ENCODE assay signal across 21 cellular contexts in the genomic region with DNA sequence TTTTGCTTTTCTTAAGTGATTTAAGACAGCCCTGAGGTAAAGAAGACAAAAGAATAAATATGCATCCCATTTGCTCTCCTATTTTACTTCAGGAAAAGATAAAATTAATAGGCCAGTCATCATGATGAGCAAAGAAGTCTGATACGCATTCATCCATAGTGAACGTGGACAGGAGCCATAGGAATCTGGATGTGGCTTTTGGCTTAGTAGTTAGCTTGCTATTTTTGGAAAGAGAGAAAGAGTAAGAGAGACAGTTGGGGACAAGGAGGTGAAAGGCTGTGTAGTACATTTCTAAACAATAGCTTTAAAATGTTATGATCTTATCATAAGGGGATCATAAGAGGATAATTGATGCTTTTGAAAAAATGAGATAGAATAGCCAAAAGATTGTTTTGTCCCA.
"Had no signal": no experiment of that assay in that cellular context is flagged by ENCODE, and none has a peak within 500 bp of the region (broad histone marks: within the 10 kb centered on the region; RNA-seq: fewer than 3 reads in every experiment).

No MANE protein-coding gene starts in this region.

- ATAC-seq: activated CD8-positive, alpha-beta memory T cell treated with anti-CD3 and anti-CD28 coated beads, Interleukin-2, amount 10 ng/mL, durations not matched to agents 7 days and 5 days; body of pancreas; esophagus mucosa; left colon; WTC11 had no signal

- H3K4me1 ChIP-seq: body of pancreas, thyroid gland had no signal

- DNase-seq: activated CD4-positive, alpha-beta memory T cell treated with anti-CD3 and anti-CD28 coated beads, Interleukin-2, amount 10 ng/mL, durations not matched to agents 7 days and 5 days; activated CD4-positive, alpha-beta T cell treated with anti-CD3 and anti-CD28 coated beads for 4 hours; activated CD8-positive, alpha-beta memory T cell treated with anti-CD3 and anti-CD28 coated beads, Interleukin-2, amount 10 ng/mL, durations not matched to agents 7 days and 5 days; activated naive CD4-positive, alpha-beta T cell; activated naive CD8-positive, alpha-beta T cell treated with anti-CD3 and anti-CD28 coated beads for 36 hours; amniotic stem cell; body of pancreas; central memory CD4-positive, alpha-beta T cell; hippocampal formation; left colon; occipital lobe; posterior cingulate gyrus; retina; stimulated activated CD4-positive, alpha-beta T cell treated with anti-CD3 and anti-CD28 coated beads, Interleukin-12 subunit alpha, Interleukin-12 subunit beta, amount 100 ng/mL, for 4 hours; stimulated activated CD4-positive, alpha-beta T cell treated with anti-CD3 and anti-CD28 coated beads, Interleukin-1b, Interleukin-23, amount 100 ng/mL, for 48 hours; stimulated activated naive CD4-positive, alpha-beta T cell treated with Interleukin-2 at 50 U/mL for 16 hours; thyroid gland had no signal

- H3K36me3 ChIP-seq: thyroid gland had no signal

- H3K4me3 ChIP-seq: body of pancreas, coronary artery, lung, thyroid gland had no signal

- H3K27ac ChIP-seq: body of pancreas, coronary artery, thyroid gland had no signal

- H3K9me3 ChIP-seq: body of pancreas, thyroid gland had no signal

- H3K27me3 ChIP-seq: body of pancreas, thyroid gland had no signal
